Comparison of ENCODE assay signal across 1 cellular context in genomic region chr12:50101663-50102062, GRCh38.
TF ChIP-seq lines count a peak whose summit lies in the region.

No MANE protein-coding gene starts in this region.

TF ChIP-seq in WTC11, 78 proteins besides CTCF, POLR2A, EP300 and RAD21 (continued from another document):
- TF ChIP-seq ZNF396 (CRISPR knock-in tag; IDR thresholded peaks at IDR 0.05; ENCODE audit: borderline replicate concordance), result no peak
- TF ChIP-seq FOXJ3 (CRISPR knock-in tag; IDR thresholded peaks at IDR 0.05; ENCODE audit: borderline replicate concordance), result no peak
- no peak for TF ChIP-seq ELF4 (CRISPR knock-in tag; IDR thresholded peaks at IDR 0.05; ENCODE audit: low read depth)
- no peak for TF ChIP-seq GABPB1 (CRISPR knock-in tag; IDR thresholded peaks at IDR 0.05)
- no peak for TF ChIP-seq JUN (CRISPR knock-in tag; IDR thresholded peaks at IDR 0.05)
